In genomic region chr22:44380716-44381500, GRCh38 we compare ENCODE assay signal across 1 cellular context.
TF ChIP-seq lines count a peak whose summit lies in the region.

No MANE protein-coding gene starts in this region.

TF ChIP-seq in HepG2, 621 proteins besides CTCF, POLR2A, EP300 and RAD21 (continued from another document):
- TF ChIP-seq ZNF574 (CRISPR knock-in tag; IDR thresholded peaks at IDR 0.05) = no peak
- no peak for TF ChIP-seq SMARCE1 (IDR thresholded peaks at IDR 0.05; ENCODE audit: borderline replicate concordance)
- no peak for TF ChIP-seq ZNF142 (CRISPR knock-in tag; IDR thresholded peaks at IDR 0.05)
- no peak for TF ChIP-seq ZBTB42 (CRISPR knock-in tag; IDR thresholded peaks at IDR 0.05)
- TF ChIP-seq GATAD2A (CRISPR knock-in tag; IDR thresholded peaks at IDR 0.05) = no peak
- TF ChIP-seq TMF1 (CRISPR knock-in tag; IDR thresholded peaks at IDR 0.05; ENCODE audit: low read depth) = no peak
- TF ChIP-seq ATF4 (CRISPR knock-in tag; IDR thresholded peaks at IDR 0.05) = no peak
- no peak for TF ChIP-seq ZNF225 (CRISPR knock-in tag; IDR thresholded peaks at IDR 0.05)
- TF ChIP-seq ZFX (CRISPR knock-in tag; IDR thresholded peaks at IDR 0.05; ENCODE audit: low read depth) = no peak
- no peak for TF ChIP-seq FOXJ3 (CRISPR knock-in tag; IDR thresholded peaks at IDR 0.05; ENCODE audit: borderline replicate concordance)
- TF ChIP-seq ZNF576 (CRISPR knock-in tag; IDR thresholded peaks at IDR 0.05) = no peak
- TF ChIP-seq ZNF577 (CRISPR knock-in tag; IDR thresholded peaks at IDR 0.05; ENCODE audit: borderline replicate concordance, low read depth) = no peak
- TF ChIP-seq AHDC1 (CRISPR knock-in tag; IDR thresholded peaks at IDR 0.05; ENCODE audit: borderline replicate concordance) = no peak
